15 cellular contexts compared by ENCODE assay signal in genomic region chr10:72206511-72207229, GRCh38. TPM values are rescaled to one million over a fixed set of nuclear protein-coding genes. Genes with fewer than 3 reads are reported as not detected.
DNase-seq lines count a peak whose midpoint lies in the region; ATAC-seq lines count a peak whose summit lies in the region.
"Had no signal": no experiment of that assay in that cellular context is flagged by ENCODE, and none has a peak within 500 bp of the region (broad histone marks: within the 10 kb centered on the region; RNA-seq: fewer than 3 reads in every experiment).

No MANE protein-coding gene starts in this region.

- POLR2A ChIA-PET in activated CD8-positive, alpha-beta T cell treated with anti-CD3 and anti-CD28 coated beads, Interleukin-2, amount 10 ng/mL, durations not matched to agents 7 days and 5 days (lab: Charles Lee): no interaction called here

- H3K27me3 Mint-ChIP-seq in activated naive CD4-positive, alpha-beta T cell treated with anti-CD3 and anti-CD28 coated beads, Interleukin-2, amount 10 ng/mL, durations not matched to agents 7 days and 5 days: no peaks in the 10 kb centered on the region
- H3K27me3 Mint-ChIP-seq in activated naive CD4-positive, alpha-beta T cell treated with anti-CD3 and anti-CD28 coated beads for 36 hours (ENCODE audit: low read depth): no peaks in the 10 kb centered on the region
- no peaks in the 10 kb centered on the region for H3K27me3 Mint-ChIP-seq in activated CD8-positive, alpha-beta T cell treated with anti-CD3 and anti-CD28 coated beads, Interleukin-2, amount 10 ng/mL, durations not matched to agents 7 days and 5 days (ENCODE audit: low read depth)

- intact Hi-C loops in activated naive CD4-positive, alpha-beta T cell treated with anti-CD3 and anti-CD28 coated beads for 36 hours (cut with micrococcal nuclease): no loop called here

- H3K4me1 Mint-ChIP-seq in activated naive CD4-positive, alpha-beta T cell treated with anti-CD3 and anti-CD28 coated beads, Interleukin-2, amount 10 ng/mL, durations not matched to agents 7 days and 5 days: peaks cover 28% of the 10 kb centered on the region
- peaks cover 26% of the 10 kb centered on the region for H3K4me1 Mint-ChIP-seq in activated naive CD4-positive, alpha-beta T cell treated with anti-CD3 and anti-CD28 coated beads for 36 hours (ENCODE audit: low read depth)
- H3K4me1 Mint-ChIP-seq in activated CD8-positive, alpha-beta T cell treated with anti-CD3 and anti-CD28 coated beads, Interleukin-2, amount 10 ng/mL, durations not matched to agents 7 days and 5 days (ENCODE audit: low read depth): peaks cover 22% of the 10 kb centered on the region
- H3K4me1 Mint-ChIP-seq: CD14-positive monocyte had no signal

- H3K4me3 Mint-ChIP-seq in activated naive CD4-positive, alpha-beta T cell treated with anti-CD3 and anti-CD28 coated beads, Interleukin-2, amount 10 ng/mL, durations not matched to agents 7 days and 5 days: no peak overlapping the region
- no peak overlapping the region for H3K4me3 Mint-ChIP-seq in activated naive CD4-positive, alpha-beta T cell treated with anti-CD3 and anti-CD28 coated beads for 36 hours
- H3K4me3 Mint-ChIP-seq in activated CD8-positive, alpha-beta T cell treated with anti-CD3 and anti-CD28 coated beads, Interleukin-2, amount 10 ng/mL, durations not matched to agents 7 days and 5 days: no peak overlapping the region
- H3K4me3 Mint-ChIP-seq: CD14-positive monocyte; CD8-positive, alpha-beta T cell had no signal

- peak; percentile 31 for ATAC-seq in activated CD8-positive, alpha-beta T cell treated with anti-CD3 and anti-CD28 coated beads, Interleukin-2, amount 10 ng/mL, durations not matched to agents 7 days and 5 days
- no peak for ATAC-seq in HG03565 (IDR thresholded peaks at IDR 0.05; ENCODE audit: unreplicated experiment)
- ATAC-seq: A549; CD8-positive, alpha-beta T cell; HCT116 had no signal

- H3K27ac Mint-ChIP-seq in activated naive CD4-positive, alpha-beta T cell treated with anti-CD3 and anti-CD28 coated beads, Interleukin-2, amount 10 ng/mL, durations not matched to agents 7 days and 5 days: peak overlapping the region; percentile 56
- H3K27ac Mint-ChIP-seq in activated naive CD4-positive, alpha-beta T cell treated with anti-CD3 and anti-CD28 coated beads for 36 hours: no peak overlapping the region
- H3K27ac Mint-ChIP-seq in activated CD8-positive, alpha-beta T cell treated with anti-CD3 and anti-CD28 coated beads, Interleukin-2, amount 10 ng/mL, durations not matched to agents 7 days and 5 days: peak overlapping the region; percentile 45
- H3K27ac Mint-ChIP-seq: CD8-positive, alpha-beta T cell had no signal

- CTCF ChIA-PET in activated naive CD4-positive, alpha-beta T cell treated with anti-CD3 and anti-CD28 coated beads, Interleukin-2, amount 10 ng/mL, durations not matched to agents 7 days and 5 days (lab: Charles Lee): no interaction called here
- CTCF ChIA-PET in activated naive CD4-positive, alpha-beta T cell treated with anti-CD3 and anti-CD28 coated beads for 36 hours (lab: Charles Lee): no interaction called here
- CTCF ChIA-PET in activated CD8-positive, alpha-beta T cell treated with anti-CD3 and anti-CD28 coated beads, Interleukin-2, amount 10 ng/mL, durations not matched to agents 7 days and 5 days (lab: Charles Lee): interaction anchor here (1.3 kb wide), 1 partner anchor 158 kb away, joined by 3 read pairs; no protein-coding TSS in a partner anchor

- H3K9me3 Mint-ChIP-seq in activated naive CD4-positive, alpha-beta T cell treated with anti-CD3 and anti-CD28 coated beads, Interleukin-2, amount 10 ng/mL, durations not matched to agents 7 days and 5 days: no peaks in the 10 kb centered on the region
- H3K9me3 Mint-ChIP-seq in activated naive CD4-positive, alpha-beta T cell treated with anti-CD3 and anti-CD28 coated beads for 36 hours: no peaks in the 10 kb centered on the region
- H3K9me3 Mint-ChIP-seq in activated CD8-positive, alpha-beta T cell treated with anti-CD3 and anti-CD28 coated beads, Interleukin-2, amount 10 ng/mL, durations not matched to agents 7 days and 5 days (ENCODE audit: insufficient read depth): no peaks in the 10 kb centered on the region
- H3K9me3 Mint-ChIP-seq: CD14-positive monocyte; CD8-positive, alpha-beta T cell had no signal

- peaks cover 44% of the 10 kb centered on the region for H3K36me3 Mint-ChIP-seq in activated naive CD4-positive, alpha-beta T cell treated with anti-CD3 and anti-CD28 coated beads, Interleukin-2, amount 10 ng/mL, durations not matched to agents 7 days and 5 days
- peaks cover 28% of the 10 kb centered on the region for H3K36me3 Mint-ChIP-seq in activated naive CD4-positive, alpha-beta T cell treated with anti-CD3 and anti-CD28 coated beads for 36 hours (ENCODE audit: low read depth)
- peaks cover 46% of the 10 kb centered on the region for H3K36me3 Mint-ChIP-seq in activated CD8-positive, alpha-beta T cell treated with anti-CD3 and anti-CD28 coated beads, Interleukin-2, amount 10 ng/mL, durations not matched to agents 7 days and 5 days (ENCODE audit: low read depth)

- DNase-seq in activated naive CD4-positive, alpha-beta T cell treated with anti-CD3 and anti-CD28 coated beads, Interleukin-2, amount 10 ng/mL, durations not matched to agents 7 days and 5 days: no peak
- no peak for DNase-seq in activated naive CD4-positive, alpha-beta T cell treated with anti-CD3 and anti-CD28 coated beads for 36 hours
- DNase-seq in NCI-H82 treated with DMSO at 0.1 percent for 48 hours (lab: John Stamatoyannopoulos, UW; ENCODE audit: unreplicated experiment) (peak; percentile 1), RKO (ENCODE audit: low spot score) (no peak)
- DNase-seq in activated CD8-positive, alpha-beta T cell treated with anti-CD3 and anti-CD28 coated beads, Interleukin-2, amount 10 ng/mL, durations not matched to agents 7 days and 5 days: no peak
- DNase-seq: CD8-positive, alpha-beta T cell; COR-L47; DMS153; DMS79 treated with DMSO at 0.1 percent for 48 hours; EL; GM23248 had no signal

RNA-seq across cellular contexts. Expression of gene ANAPC16, which starts 9.1 kb away (rescaled TPM):
- 100 to 1,000 TPM; 127 to 128 TPM for total RNA-seq in activated naive CD4-positive, alpha-beta T cell treated with anti-CD3 and anti-CD28 coated beads for 36 hours
- total RNA-seq in activated CD8-positive, alpha-beta T cell treated with anti-CD3 and anti-CD28 coated beads, Interleukin-2, amount 10 ng/mL, durations not matched to agents 7 days and 5 days: 10 to 100 TPM; 72.9 TPM

RNA-seq across cellular contexts. Expression of gene ASCC1, which starts 9.4 kb away (rescaled TPM):
- 10 to 100 TPM; 61.6 to 68.5 TPM for total RNA-seq in activated naive CD4-positive, alpha-beta T cell treated with anti-CD3 and anti-CD28 coated beads for 36 hours
- 10 to 100 TPM; 34.8 to 40.3 TPM for total RNA-seq in activated CD8-positive, alpha-beta T cell treated with anti-CD3 and anti-CD28 coated beads, Interleukin-2, amount 10 ng/mL, durations not matched to agents 7 days and 5 days
